9 cellular contexts compared by ENCODE assay signal in the genomic region with DNA sequence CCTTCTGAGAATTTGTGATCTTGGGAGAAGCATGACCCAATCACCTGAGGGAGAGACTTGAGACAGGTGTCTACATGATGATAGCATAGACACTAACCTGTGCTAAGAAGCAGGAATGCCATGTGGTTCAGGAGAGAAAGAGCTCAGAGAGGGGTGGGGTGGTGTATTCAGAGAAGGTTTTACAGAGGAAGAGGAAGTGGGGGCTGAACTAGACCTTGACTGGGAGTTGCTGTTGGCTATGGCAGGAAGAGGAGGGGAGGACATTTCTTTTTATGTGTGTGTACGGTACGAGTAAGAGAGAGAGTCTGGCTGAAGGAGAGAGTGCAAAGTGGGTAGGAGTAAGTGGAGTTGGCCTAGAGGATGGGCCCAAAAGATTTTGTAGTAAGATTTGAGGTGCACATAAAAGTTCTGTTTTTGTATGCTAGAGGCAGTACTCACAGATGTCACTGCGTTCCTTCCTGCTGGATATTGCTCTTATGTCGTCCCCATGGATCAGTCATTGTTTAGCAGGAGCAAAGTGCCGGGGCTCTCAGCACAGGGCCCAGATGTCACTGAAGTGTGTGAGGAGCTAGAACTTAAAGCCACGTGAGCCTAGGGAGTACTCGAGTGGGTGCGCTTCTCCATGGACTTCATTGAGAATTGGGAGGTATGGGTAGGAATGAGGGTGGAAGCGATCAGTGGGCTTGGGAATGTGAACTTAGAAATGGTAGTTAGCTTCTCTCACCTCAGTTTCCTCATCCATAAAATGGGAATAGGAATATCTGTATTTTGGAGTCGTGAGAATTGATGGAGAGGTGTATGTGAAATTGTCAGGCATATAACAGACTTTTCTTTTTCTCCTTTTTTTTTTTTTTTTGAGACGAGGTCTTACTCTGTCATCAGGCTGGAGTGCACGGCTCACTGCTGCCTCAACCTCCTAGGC.
DNase-seq lines count a peak whose midpoint lies in the region; ATAC-seq and TF ChIP-seq lines count a peak whose summit lies in the region.
"Had no signal": no experiment of that assay in that cellular context is flagged by ENCODE, and none has a peak within 500 bp of the region (broad histone marks: within the 10 kb centered on the region; RNA-seq: fewer than 3 reads in every experiment).

No MANE protein-coding gene starts in this region.

- H2AFZ ChIP-seq in Loucy (ENCODE audit: low read length) = no peak overlapping the region

- peaks cover 45% of the 10 kb centered on the region for H3K4me1 Mint-ChIP-seq in nephron progenitor cell

- H3K27me3 ChIP-seq in Loucy (ENCODE audit: insufficient read depth, low read length, poor library complexity, severe bottlenecking) (no peaks in the 10 kb centered on the region), adipocyte (replicated peaks; ENCODE audit: control insufficient read depth, insufficient read depth, low read length) (no peaks in the 10 kb centered on the region)

- H3K4me3 ChIP-seq in Loucy (ENCODE audit: low read length, poor library complexity, severe bottlenecking) (peak overlapping the region; percentile 74), adipocyte (ENCODE audit: low read length) (no peak overlapping the region)

- H3K36me3 ChIP-seq in Loucy (ENCODE audit: insufficient read depth, low read length) (peaks cover 17% of the 10 kb centered on the region; the same call in 1 of the 2 replicates), adipocyte (ENCODE audit: control insufficient read depth, insufficient read depth, low read length, severe bottlenecking) (peaks cover 71% of the 10 kb centered on the region)

- peaks cover 25% of the 10 kb centered on the region for H3K36me3 Mint-ChIP-seq in nephron progenitor cell (ENCODE audit: low read depth)

- no peaks in the 10 kb centered on the region for H3K9me2 ChIP-seq in Loucy (replicated peaks; ENCODE audit: low read depth, low read length)

- peaks cover 6% of the 10 kb centered on the region for H3K27me3 Mint-ChIP-seq in nephron progenitor cell (ENCODE audit: low read depth, poor library complexity)

- H3F3A ChIP-seq in Loucy (ENCODE audit: low read depth) = peaks cover 19% of the 10 kb centered on the region

- TF ChIP-seq CTCF in GM10266 (IDR thresholded peaks at IDR 0.05; ENCODE audit: control insufficient read depth, insufficient read depth, low read depth, missing control alignments) (no peak), Loucy (conservative IDR thresholded peaks at IDR 0.05; ENCODE audit: low read length) (no peak), nephron progenitor cell (IDR thresholded peaks at IDR 0.05) (no peak)

- H3K9ac ChIP-seq in Loucy (ENCODE audit: low read depth, low read length, poor library complexity, severe bottlenecking) = peak overlapping the region; percentile 82
- peak overlapping the region; percentile 39 for H3K9ac ChIP-seq in adipocyte (ENCODE audit: low read length)

- H3K4me3 Mint-ChIP-seq in nephron progenitor cell = no peak overlapping the region

- H3K9me3 ChIP-seq in Loucy (ENCODE audit: insufficient read depth, low read depth, low read length) (no peaks in the 10 kb centered on the region), adipocyte (ENCODE audit: control insufficient read depth, low read length) (no peaks in the 10 kb centered on the region)

- H3K4me1 ChIP-seq in Loucy (ENCODE audit: insufficient read depth, low read length, poor library complexity, severe bottlenecking) (peaks cover 78% of the 10 kb centered on the region), adipocyte (ENCODE audit: control insufficient read depth, insufficient read depth, low read length) (peaks cover 94% of the 10 kb centered on the region)

- H3K27ac Mint-ChIP-seq in nephron progenitor cell = peak overlapping the region; percentile 77

- peak overlapping the region; percentile 98 for H3K4me2 ChIP-seq in Loucy (ENCODE audit: low read depth, low read length, poor library complexity, severe bottlenecking)

- H3K79me2 ChIP-seq in Loucy (ENCODE audit: insufficient read depth, low read length) = peaks cover 56% of the 10 kb centered on the region

- H3K9me3 Mint-ChIP-seq in nephron progenitor cell = no peaks in the 10 kb centered on the region

- no peak for ATAC-seq in HG03442 (IDR thresholded peaks at IDR 0.05; ENCODE audit: unreplicated experiment)
- ATAC-seq in HG02840 (IDR thresholded peaks at IDR 0.05; ENCODE audit: low FRiP score, unreplicated experiment) = no peak

- peak; percentile 43 for DNase-seq in GM10266 (ENCODE audit: extremely low spot score)
- no peak for DNase-seq in adipocyte (ENCODE audit: low read depth)
- no peak for DNase-seq in nephron progenitor cell
- DNase-seq in NCI-H774 (lab: John Stamatoyannopoulos, UW) = no peak
- no peak for DNase-seq in NCI-H345 (lab: John Stamatoyannopoulos, UW)
- DNase-seq: NCI-H1694 treated with DMSO at 0.1 percent for 48 hours had no signal

- peaks cover 7% of the 10 kb centered on the region for H4K20me1 ChIP-seq in Loucy (ENCODE audit: insufficient read depth, low read length, poor library complexity, severe bottlenecking)
